28 cellular contexts compared by ENCODE assay signal in genomic region chr4:149077142-149077541, GRCh38.
"Had no signal": no experiment of that assay in that cellular context is flagged by ENCODE, and none has a peak within 500 bp of the region (broad histone marks: within the 10 kb centered on the region; RNA-seq: fewer than 3 reads in every experiment).

No MANE protein-coding gene starts in this region.

- ATAC-seq: activated CD4-positive, alpha-beta T cell treated with anti-CD3 and anti-CD28 coated beads for 36 hours; activated T-cell treated with anti-CD3 and anti-CD28 coated beads, Interleukin-2, amount 50 U/mL, for 72 hours; gastrocnemius medialis; left colon; naive thymus-derived CD8-positive, alpha-beta T cell; pancreas; sciatic nerve; stimulated activated naive CD8-positive, alpha-beta T cell treated with anti-CD3 and anti-CD28 coated beads, Interleukin-15, Interleukin-2, amounts not matched to agents 100 U/mL and 50 U/mL, for 24 hours; T-helper 17 cell had no signal

- DNase-seq: activated CD4-positive, alpha-beta T cell treated with anti-CD3 and anti-CD28 coated beads for 36 hours; activated CD4-positive, CD25-positive, alpha-beta regulatory T cell; activated naive CD4-positive, alpha-beta T cell; activated naive CD8-positive, alpha-beta T cell treated with anti-CD3 and anti-CD28 coated beads for 36 hours; activated T-cell treated with anti-CD3 and anti-CD28 coated beads for 4 hours; activated T-cell treated with anti-CD3 and anti-CD28 coated beads, Interleukin-2, amount 50 U/mL, for 72 hours; adrenal gland; aorta; brain microvascular endothelial cell; dorsolateral prefrontal cortex; effector memory CD4-positive, alpha-beta T cell; gastrocnemius medialis; glutamatergic neuron; islet precursor cell; left colon; midbrain; naive thymus-derived CD8-positive, alpha-beta T cell; nucleus accumbens; pancreas; retina; small intestine; stimulated activated CD4-positive, alpha-beta T cell treated with anti-CD3 and anti-CD28 coated beads, Interleukin-2, amount 100 ng/mL, for 24 hours; stimulated activated naive CD8-positive, alpha-beta T cell treated with anti-CD3 and anti-CD28 coated beads, Interleukin-15, Interleukin-2, amounts not matched to agents 100 U/mL and 50 U/mL, for 24 hours; T-helper 17 cell; T1000; testis; transverse colon had no signal
